In genomic region chr15:29132110-29132420, GRCh38 we compare ENCODE assay signal across 3 cellular contexts.
TF ChIP-seq lines count a peak whose summit lies in the region.

No MANE protein-coding gene starts in this region.

TF ChIP-seq in SK-N-SH, 30 proteins besides CTCF, POLR2A, EP300 and RAD21:
- no peak for TF ChIP-seq RXRA (IDR thresholded peaks at IDR 0.05; ENCODE audit: borderline replicate concordance, low read depth)
- no peak for TF ChIP-seq TEAD4 (IDR thresholded peaks at IDR 0.05; ENCODE audit: borderline replicate concordance, insufficient read depth)
- TF ChIP-seq SIN3A (IDR thresholded peaks at IDR 0.05; ENCODE audit: borderline replicate concordance, low read depth, low read length), result no peak
- TF ChIP-seq ELF1 (IDR thresholded peaks at IDR 0.05), result no peak
- TF ChIP-seq FOXM1 (IDR thresholded peaks at IDR 0.05; ENCODE audit: low read depth), result no peak
- no peak for TF ChIP-seq POLR2AphosphoS5 (IDR thresholded peaks at IDR 0.05; ENCODE audit: low read depth, low read length)
- no peak for TF ChIP-seq YY1 (IDR thresholded peaks at IDR 0.05; ENCODE audit: low read depth)
- no peak for TF ChIP-seq RFX5 (IDR thresholded peaks at IDR 0.05; ENCODE audit: low read length)
- no peak for TF ChIP-seq MXI1 (IDR thresholded peaks at IDR 0.05; ENCODE audit: low read depth, low read length)
- TF ChIP-seq NRF1 (IDR thresholded peaks at IDR 0.05; ENCODE audit: low read depth, low read length), result no peak
- no peak for TF ChIP-seq MAX (IDR thresholded peaks at IDR 0.05; ENCODE audit: low read depth)

TF ChIP-seq in SK-N-SH treated with all-trans-retinoic acid at 6 μM for 48 hours, 23 proteins besides CTCF, POLR2A, EP300 and RAD21 (continued from another document):
- TF ChIP-seq ARNTL (CRISPR knock-in tag; IDR thresholded peaks at IDR 0.05; ENCODE audit: borderline replicate concordance, low read depth) (no peak), ZC3H10 (CRISPR knock-in tag; IDR thresholded peaks at IDR 0.05) (no peak), CREB5 (CRISPR knock-in tag; IDR thresholded peaks at IDR 0.05; ENCODE audit: low read depth) (no peak), ZFP3 (CRISPR knock-in tag; IDR thresholded peaks at IDR 0.05) (no peak), PPARA (CRISPR knock-in tag; IDR thresholded peaks at IDR 0.05; ENCODE audit: borderline replicate concordance) (no peak), ISL1 (CRISPR knock-in tag; IDR thresholded peaks at IDR 0.05) (no peak), ESRRG (CRISPR knock-in tag; IDR thresholded peaks at IDR 0.05) (no peak), CSDC2 (CRISPR knock-in tag; IDR thresholded peaks at IDR 0.05) (no peak), ZNF70 (CRISPR knock-in tag; IDR thresholded peaks at IDR 0.05) (no peak), ZFP30 (CRISPR knock-in tag; IDR thresholded peaks at IDR 0.05) (no peak), RARB (CRISPR knock-in tag; IDR thresholded peaks at IDR 0.05) (no peak), TSHZ2 (CRISPR knock-in tag; IDR thresholded peaks at IDR 0.05) (no peak)

TF ChIP-seq in endothelial cell of umbilical vein, 7 proteins besides CTCF, POLR2A, EP300 and RAD21:
- TF ChIP-seq MYC (IDR thresholded peaks at IDR 0.05; ENCODE audit: low read depth, low read length) (no peak), GATA2 (IDR thresholded peaks at IDR 0.05; ENCODE audit: insufficient read depth, insufficient read length, low read depth, low read length) (no peak), JUN (IDR thresholded peaks at IDR 0.05; ENCODE audit: borderline replicate concordance, insufficient read depth, insufficient read length, low read depth) (no peak), EZH2 (IDR thresholded peaks at IDR 0.05; ENCODE audit: borderline replicate concordance, low read depth, low read length, severe bottlenecking) (no peak), MAX (IDR thresholded peaks at IDR 0.05; ENCODE audit: insufficient read depth, insufficient read length) (no peak), FOS (IDR thresholded peaks at IDR 0.05; ENCODE audit: borderline replicate concordance, insufficient read depth, low read length) (no peak), POLR2AphosphoS5 (IDR thresholded peaks at IDR 0.05; ENCODE audit: insufficient read depth, low read depth, low read length) (no peak)
TF ChIP-seq in endothelial cell of umbilical vein: peak in this region for 0.
